Comparison of ENCODE assay signal across 2 cellular contexts in the genomic region with DNA sequence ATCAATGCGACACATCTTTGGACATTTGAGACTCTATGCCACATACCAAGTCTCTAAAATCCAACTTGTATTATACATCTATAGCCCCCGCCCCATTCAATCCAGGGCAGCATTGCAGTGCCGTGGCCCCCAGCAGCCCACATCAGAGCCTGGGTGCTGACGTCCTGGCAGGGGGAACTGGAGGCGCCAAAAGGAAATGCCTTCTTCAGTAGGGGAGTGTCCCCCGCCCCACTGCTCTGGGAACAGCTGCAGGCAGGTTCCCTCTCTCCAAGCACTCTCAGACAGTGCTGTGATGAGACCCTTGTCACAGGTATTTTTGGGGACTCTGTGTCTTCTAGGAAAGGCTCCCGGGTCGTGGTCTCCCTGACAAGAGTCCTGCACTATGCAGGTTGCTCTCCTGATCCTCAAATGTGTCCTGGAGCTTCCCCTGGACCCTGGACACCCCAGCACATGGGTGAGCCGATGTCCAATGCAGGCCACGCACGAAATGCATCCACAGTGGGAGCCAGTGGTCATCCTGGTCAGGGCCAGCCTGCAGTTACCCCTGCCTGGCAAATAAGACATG.
TF ChIP-seq lines count a peak whose summit lies in the region.

No MANE protein-coding gene starts in this region.

TF ChIP-seq in HepG2, 621 proteins besides CTCF, POLR2A, EP300 and RAD21:
- TF ChIP-seq, protein P1, sequence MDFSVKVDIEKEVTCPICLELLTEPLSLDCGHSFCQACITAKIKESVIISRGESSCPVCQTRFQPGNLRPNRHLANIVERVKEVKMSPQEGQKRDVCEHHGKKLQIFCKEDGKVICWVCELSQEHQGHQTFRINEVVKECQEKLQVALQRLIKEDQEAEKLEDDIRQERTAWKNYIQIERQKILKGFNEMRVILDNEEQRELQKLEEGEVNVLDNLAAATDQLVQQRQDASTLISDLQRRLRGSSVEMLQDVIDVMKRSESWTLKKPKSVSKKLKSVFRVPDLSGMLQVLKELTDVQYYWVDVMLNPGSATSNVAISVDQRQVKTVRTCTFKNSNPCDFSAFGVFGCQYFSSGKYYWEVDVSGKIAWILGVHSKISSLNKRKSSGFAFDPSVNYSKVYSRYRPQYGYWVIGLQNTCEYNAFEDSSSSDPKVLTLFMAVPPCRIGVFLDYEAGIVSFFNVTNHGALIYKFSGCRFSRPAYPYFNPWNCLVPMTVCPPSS (IDR thresholded peaks at IDR 0.05): no peak
- TF ChIP-seq FOXA3 (CRISPR knock-in tag; IDR thresholded peaks at IDR 0.05) (no peak), RARG (CRISPR knock-in tag; IDR thresholded peaks at IDR 0.05; ENCODE audit: low read depth) (no peak), NPAS2 (CRISPR knock-in tag; IDR thresholded peaks at IDR 0.05; ENCODE audit: borderline replicate concordance) (no peak), ZFX (CRISPR knock-in tag; IDR thresholded peaks at IDR 0.05; ENCODE audit: low read depth) (no peak), KDM5B (CRISPR knock-in tag; IDR thresholded peaks at IDR 0.05; ENCODE audit: borderline replicate concordance) (0 out of 2 replicates have a peak, but pooled peaks have one; percentile 26), PCBP2 (optimal IDR thresholded peaks at IDR 0.05; ENCODE audit: low read depth, low read length, poor library complexity, severe bottlenecking) (no peak)

TF ChIP-seq in H1, 55 proteins besides CTCF, POLR2A, EP300 and RAD21:
- no peak for TF ChIP-seq KDM1A (IDR thresholded peaks at IDR 0.05; ENCODE audit: borderline replicate concordance, low read length)
- TF ChIP-seq BACH1 (IDR thresholded peaks at IDR 0.05; ENCODE audit: low read length): no peak
- no peak for TF ChIP-seq NRF1 (IDR thresholded peaks at IDR 0.05; ENCODE audit: low read depth, low read length)
- TF ChIP-seq EGR1 (IDR thresholded peaks at IDR 0.05; ENCODE audit: borderline replicate concordance, low read depth, low read length): no peak
- TF ChIP-seq SUZ12 (IDR thresholded peaks at IDR 0.05; ENCODE audit: low read length): no peak
- no peak for TF ChIP-seq FOSL1 (IDR thresholded peaks at IDR 0.05; ENCODE audit: insufficient read depth, low read depth, low read length)
- TF ChIP-seq TCF12 (IDR thresholded peaks at IDR 0.05; ENCODE audit: low read depth, low read length): no peak
- TF ChIP-seq KDM4A (IDR thresholded peaks at IDR 0.05; ENCODE audit: low read depth, low read length, severe bottlenecking): no peak
- no peak for TF ChIP-seq SAP30 (IDR thresholded peaks at IDR 0.05; ENCODE audit: insufficient read depth, insufficient replicate concordance, low read length)
- TF ChIP-seq YY1 (IDR thresholded peaks at IDR 0.05; ENCODE audit: low read depth, low read length): no peak
- no peak for TF ChIP-seq POU5F1 (IDR thresholded peaks at IDR 0.05; ENCODE audit: low read depth, low read length)
- TF ChIP-seq, protein P2, sequence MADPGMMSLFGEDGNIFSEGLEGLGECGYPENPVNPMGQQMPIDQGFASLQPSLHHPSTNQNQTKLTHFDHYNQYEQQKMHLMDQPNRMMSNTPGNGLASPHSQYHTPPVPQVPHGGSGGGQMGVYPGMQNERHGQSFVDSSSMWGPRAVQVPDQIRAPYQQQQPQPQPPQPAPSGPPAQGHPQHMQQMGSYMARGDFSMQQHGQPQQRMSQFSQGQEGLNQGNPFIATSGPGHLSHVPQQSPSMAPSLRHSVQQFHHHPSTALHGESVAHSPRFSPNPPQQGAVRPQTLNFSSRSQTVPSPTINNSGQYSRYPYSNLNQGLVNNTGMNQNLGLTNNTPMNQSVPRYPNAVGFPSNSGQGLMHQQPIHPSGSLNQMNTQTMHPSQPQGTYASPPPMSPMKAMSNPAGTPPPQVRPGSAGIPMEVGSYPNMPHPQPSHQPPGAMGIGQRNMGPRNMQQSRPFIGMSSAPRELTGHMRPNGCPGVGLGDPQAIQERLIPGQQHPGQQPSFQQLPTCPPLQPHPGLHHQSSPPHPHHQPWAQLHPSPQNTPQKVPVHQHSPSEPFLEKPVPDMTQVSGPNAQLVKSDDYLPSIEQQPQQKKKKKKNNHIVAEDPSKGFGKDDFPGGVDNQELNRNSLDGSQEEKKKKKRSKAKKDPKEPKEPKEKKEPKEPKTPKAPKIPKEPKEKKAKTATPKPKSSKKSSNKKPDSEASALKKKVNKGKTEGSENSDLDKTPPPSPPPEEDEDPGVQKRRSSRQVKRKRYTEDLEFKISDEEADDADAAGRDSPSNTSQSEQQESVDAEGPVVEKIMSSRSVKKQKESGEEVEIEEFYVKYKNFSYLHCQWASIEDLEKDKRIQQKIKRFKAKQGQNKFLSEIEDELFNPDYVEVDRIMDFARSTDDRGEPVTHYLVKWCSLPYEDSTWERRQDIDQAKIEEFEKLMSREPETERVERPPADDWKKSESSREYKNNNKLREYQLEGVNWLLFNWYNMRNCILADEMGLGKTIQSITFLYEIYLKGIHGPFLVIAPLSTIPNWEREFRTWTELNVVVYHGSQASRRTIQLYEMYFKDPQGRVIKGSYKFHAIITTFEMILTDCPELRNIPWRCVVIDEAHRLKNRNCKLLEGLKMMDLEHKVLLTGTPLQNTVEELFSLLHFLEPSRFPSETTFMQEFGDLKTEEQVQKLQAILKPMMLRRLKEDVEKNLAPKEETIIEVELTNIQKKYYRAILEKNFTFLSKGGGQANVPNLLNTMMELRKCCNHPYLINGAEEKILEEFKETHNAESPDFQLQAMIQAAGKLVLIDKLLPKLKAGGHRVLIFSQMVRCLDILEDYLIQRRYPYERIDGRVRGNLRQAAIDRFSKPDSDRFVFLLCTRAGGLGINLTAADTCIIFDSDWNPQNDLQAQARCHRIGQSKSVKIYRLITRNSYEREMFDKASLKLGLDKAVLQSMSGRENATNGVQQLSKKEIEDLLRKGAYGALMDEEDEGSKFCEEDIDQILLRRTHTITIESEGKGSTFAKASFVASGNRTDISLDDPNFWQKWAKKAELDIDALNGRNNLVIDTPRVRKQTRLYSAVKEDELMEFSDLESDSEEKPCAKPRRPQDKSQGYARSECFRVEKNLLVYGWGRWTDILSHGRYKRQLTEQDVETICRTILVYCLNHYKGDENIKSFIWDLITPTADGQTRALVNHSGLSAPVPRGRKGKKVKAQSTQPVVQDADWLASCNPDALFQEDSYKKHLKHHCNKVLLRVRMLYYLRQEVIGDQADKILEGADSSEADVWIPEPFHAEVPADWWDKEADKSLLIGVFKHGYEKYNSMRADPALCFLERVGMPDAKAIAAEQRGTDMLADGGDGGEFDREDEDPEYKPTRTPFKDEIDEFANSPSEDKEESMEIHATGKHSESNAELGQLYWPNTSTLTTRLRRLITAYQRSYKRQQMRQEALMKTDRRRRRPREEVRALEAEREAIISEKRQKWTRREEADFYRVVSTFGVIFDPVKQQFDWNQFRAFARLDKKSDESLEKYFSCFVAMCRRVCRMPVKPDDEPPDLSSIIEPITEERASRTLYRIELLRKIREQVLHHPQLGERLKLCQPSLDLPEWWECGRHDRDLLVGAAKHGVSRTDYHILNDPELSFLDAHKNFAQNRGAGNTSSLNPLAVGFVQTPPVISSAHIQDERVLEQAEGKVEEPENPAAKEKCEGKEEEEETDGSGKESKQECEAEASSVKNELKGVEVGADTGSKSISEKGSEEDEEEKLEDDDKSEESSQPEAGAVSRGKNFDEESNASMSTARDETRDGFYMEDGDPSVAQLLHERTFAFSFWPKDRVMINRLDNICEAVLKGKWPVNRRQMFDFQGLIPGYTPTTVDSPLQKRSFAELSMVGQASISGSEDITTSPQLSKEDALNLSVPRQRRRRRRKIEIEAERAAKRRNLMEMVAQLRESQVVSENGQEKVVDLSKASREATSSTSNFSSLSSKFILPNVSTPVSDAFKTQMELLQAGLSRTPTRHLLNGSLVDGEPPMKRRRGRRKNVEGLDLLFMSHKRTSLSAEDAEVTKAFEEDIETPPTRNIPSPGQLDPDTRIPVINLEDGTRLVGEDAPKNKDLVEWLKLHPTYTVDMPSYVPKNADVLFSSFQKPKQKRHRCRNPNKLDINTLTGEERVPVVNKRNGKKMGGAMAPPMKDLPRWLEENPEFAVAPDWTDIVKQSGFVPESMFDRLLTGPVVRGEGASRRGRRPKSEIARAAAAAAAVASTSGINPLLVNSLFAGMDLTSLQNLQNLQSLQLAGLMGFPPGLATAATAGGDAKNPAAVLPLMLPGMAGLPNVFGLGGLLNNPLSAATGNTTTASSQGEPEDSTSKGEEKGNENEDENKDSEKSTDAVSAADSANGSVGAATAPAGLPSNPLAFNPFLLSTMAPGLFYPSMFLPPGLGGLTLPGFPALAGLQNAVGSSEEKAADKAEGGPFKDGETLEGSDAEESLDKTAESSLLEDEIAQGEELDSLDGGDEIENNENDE (IDR thresholded peaks at IDR 0.05; ENCODE audit: insufficient replicate concordance, low read length): no peak
- TF ChIP-seq GABPA (IDR thresholded peaks at IDR 0.05; ENCODE audit: borderline replicate concordance, insufficient read depth, low read length): no peak
